ENCODE assay signal across 16 cellular contexts in genomic region chr1:16072095-16072494, GRCh38. TPM values are rescaled to one million over a fixed set of nuclear protein-coding genes. Genes with fewer than 3 reads are reported as not detected.
A peak's percentile ranks its signal among the peaks of the same experiment; 100 is the strongest.
DNase-seq lines count a peak whose midpoint lies in the region; ATAC-seq and TF ChIP-seq lines count a peak whose summit lies in the region.
"Had no signal": no experiment of that assay in that cellular context is flagged by ENCODE, and none has a peak within 500 bp of the region (broad histone marks: within the 10 kb centered on the region; RNA-seq: fewer than 3 reads in every experiment).

No MANE protein-coding gene starts in this region.

- no peak for DNase-seq in CD8-positive, alpha-beta T cell
- DNase-seq in T-cell (no peak), epidermal melanocyte (ENCODE audit: insufficient read length, low spot score) (peak; percentile 11), progenitor cell of endocrine pancreas (ENCODE audit: low spot score, unreplicated experiment) (no peak), hypothalamus (lab: John Stamatoyannopoulos, UW) (no peak)
- DNase-seq in activated T-cell treated with anti-CD3 and anti-CD28 coated beads, Interleukin-2, amount 50 U/mL, for 48 hours, result no peak
- DNase-seq: MV-4-11, NCI-H1436 treated with DMSO at 0.1 percent for 48 hours, NCI-H2081 treated with DMSO at 0.1 percent for 48 hours, NCI-H2227 treated with DMSO at 0.1 percent for 48 hours, SJCRH30 had no signal

- intact Hi-C loops in CD8-positive, alpha-beta T cell (cut with DNase I, micrococcal nuclease), result loop anchor here in 1 of 2 experiments (10.0 kb wide), 1 partner anchor 293 kb away; the partner anchor contains the start of gene SZRD1

- H3K4me1 Mint-ChIP-seq in CD8-positive, alpha-beta T cell (ENCODE audit: low read depth), result peaks cover 17% of the 10 kb centered on the region
- H3K4me1 Mint-ChIP-seq in T-cell (peaks cover 14 to 31% (median 19%) of the 10 kb centered on the region in 3 donors), progenitor cell of endocrine pancreas (ENCODE audit: low read depth) (peaks cover 18% of the 10 kb centered on the region)

- no peaks in the 10 kb centered on the region for H3K9me3 Mint-ChIP-seq in CD8-positive, alpha-beta T cell
- H3K9me3 Mint-ChIP-seq in T-cell (no peaks in the 10 kb centered on the region), progenitor cell of endocrine pancreas (ENCODE audit: low read depth) (no peaks in the 10 kb centered on the region)

- CTCF ChIA-PET in CD8-positive, alpha-beta T cell (lab: Charles Lee), result interaction anchor here (8.0 to 17.9 kb wide), 2 partner anchors 11 to 114 kb away, joined by 40 to 473 read pairs; no protein-coding TSS in a partner anchor
- CTCF ChIA-PET in T-cell (lab: Charles Lee), result interaction anchor here in 1 of 2 donors (0.6 kb wide), 1 partner anchor 284 kb away, joined by 3 read pairs; no protein-coding TSS in a partner anchor

- no peaks in the 10 kb centered on the region for H3K9me3 ChIP-seq in CD8-positive, alpha-beta T cell (ENCODE audit: low read length)
- H3K9me3 ChIP-seq: BLaER1, SJCRH30 had no signal

- H3K27ac ChIP-seq in CD8-positive, alpha-beta T cell (ENCODE audit: low read depth, low read length), result no peak overlapping the region
- H3K27ac ChIP-seq: BLaER1, RWPE1, SJCRH30 had no signal

- H3K27me3 Mint-ChIP-seq in CD8-positive, alpha-beta T cell (ENCODE audit: low read depth), result peaks cover 18% of the 10 kb centered on the region
- H3K27me3 Mint-ChIP-seq in T-cell (peaks cover 10 to 14% of the 10 kb centered on the region in 2 donors), progenitor cell of endocrine pancreas (peaks cover 19% of the 10 kb centered on the region)

- no peaks in the 10 kb centered on the region for H3K36me3 Mint-ChIP-seq in CD8-positive, alpha-beta T cell
- H3K36me3 Mint-ChIP-seq in T-cell (no peaks in the 10 kb centered on the region), progenitor cell of endocrine pancreas (ENCODE audit: insufficient read depth) (no peaks in the 10 kb centered on the region)

- no peak overlapping the region for H3K4me3 ChIP-seq in CD8-positive, alpha-beta T cell (ENCODE audit: low read depth, low read length)
- H3K4me3 ChIP-seq: SJCRH30 had no signal

- no peak overlapping the region for H3K27ac Mint-ChIP-seq in CD8-positive, alpha-beta T cell
- H3K27ac Mint-ChIP-seq in T-cell (no peak overlapping the region), progenitor cell of endocrine pancreas (no peak overlapping the region)

- peaks cover 12% of the 10 kb centered on the region for H3K27me3 ChIP-seq in CD8-positive, alpha-beta T cell (ENCODE audit: insufficient read depth, low read length)

- no peak for ATAC-seq in CD8-positive, alpha-beta T cell
- no peak for ATAC-seq in T-cell (replicated peaks in 1 of 4)
- no peak for ATAC-seq in HG03520 (IDR thresholded peaks at IDR 0.05; ENCODE audit: unreplicated experiment)
- ATAC-seq in HG02938 (IDR thresholded peaks at IDR 0.05; ENCODE audit: unreplicated experiment), result no peak

- no peaks in the 10 kb centered on the region for H3K36me3 ChIP-seq in CD8-positive, alpha-beta T cell (ENCODE audit: insufficient read depth, low read length)
- H3K36me3 ChIP-seq: BLaER1, SJCRH30 had no signal

- POLR2A ChIA-PET in CD8-positive, alpha-beta T cell (lab: Charles Lee), result no interaction called here
- POLR2A ChIA-PET in T-cell (lab: Charles Lee), result no interaction called here

- TF ChIP-seq CTCF in CD8-positive, alpha-beta T cell (IDR thresholded peaks at IDR 0.05), result no peak
- no peak for TF ChIP-seq CTCF in progenitor cell of endocrine pancreas (IDR thresholded peaks at IDR 0.05; ENCODE audit: unreplicated experiment)

- H3K4me3 Mint-ChIP-seq in CD8-positive, alpha-beta T cell, result peak overlapping the region; percentile 18
- H3K4me3 Mint-ChIP-seq in T-cell (peak overlapping the region in 2 of 3 donors; percentile 28 to 41), progenitor cell of endocrine pancreas (ENCODE audit: low read depth) (peak overlapping the region; percentile 26)

- H3K4me1 ChIP-seq in CD8-positive, alpha-beta T cell (ENCODE audit: insufficient read depth, low read length), result peaks cover 10% of the 10 kb centered on the region

RNA-seq across cellular contexts. Expression of gene FAM131C, which starts 1.4 kb away (rescaled TPM):
- not detected for total RNA-seq in CD8-positive, alpha-beta T cell
- total RNA-seq in T-cell, result under 1 TPM in 1 of 5 donors, not detected in 4; 0.30 TPM
- total RNA-seq in progenitor cell of endocrine pancreas, result 1.2 and 1.6 TPM in 2 replicates
- total RNA-seq: OCI-LY7, SJCRH30 had no signal

RNA-seq across cellular contexts. Expression of gene CLCNKB, which starts 28.5 kb away (rescaled TPM):
- total RNA-seq in CD8-positive, alpha-beta T cell, result not detected
- total RNA-seq in T-cell (not detected), progenitor cell of endocrine pancreas (1.5 and 2.3 TPM in 2 replicates)
- total RNA-seq: OCI-LY7, SJCRH30 had no signal

RNA-seq across cellular contexts. Expression of gene CLCNKA, which starts 50.3 kb away (rescaled TPM):
- total RNA-seq in CD8-positive, alpha-beta T cell, result not detected
- not detected for total RNA-seq in T-cell
- total RNA-seq in progenitor cell of endocrine pancreas, result 2.2 and 2.4 TPM in 2 replicates
- total RNA-seq: OCI-LY7 had no signal

RNA-seq across cellular contexts. Expression of gene HSPB7, which starts 54.3 kb away (rescaled TPM):
- not detected for total RNA-seq in CD8-positive, alpha-beta T cell
- total RNA-seq in T-cell, result under 1 TPM in 1 of 5 donors, not detected in 4; 0.19 TPM
- total RNA-seq in progenitor cell of endocrine pancreas, result not detected in 2 replicates
- total RNA-seq: OCI-LY7 had no signal
